8 cellular contexts compared by ENCODE assay signal in genomic region chr5:141320225-141321169, GRCh38.
DNase-seq lines count a peak whose midpoint lies in the region; ATAC-seq lines count a peak whose summit lies in the region.

TAF7 (minus strand) TSS chr5:141320784; CDS start chr5:141320044, 740 bp downstream.

- H3K4me1 Mint-ChIP-seq in central memory CD8-positive, alpha-beta T cell: peaks cover 32% of the 10 kb centered on the region

- DNase-seq in AML-193 (lab: John Stamatoyannopoulos, UW): peak; percentile 81 to 84
- DNase-seq in NCI-H446 (lab: John Stamatoyannopoulos, UW): peak; percentile 81 to 93
- DNase-seq in activated CD4-positive, CD25-positive, alpha-beta regulatory T cell treated with anti-CD3 and anti-CD28 coated beads, Interleukin-2, amount 50 U/mL, for 16 hours (ENCODE audit: low read depth, low spot score): peak; percentile 85
- DNase-seq in central memory CD8-positive, alpha-beta T cell (ENCODE audit: low spot score in 2 of 2): peak; percentile 87 to 90
- DNase-seq in islet precursor cell: peak; percentile 95
- DNase-seq in stimulated activated CD4-positive, alpha-beta T cell treated with anti-CD3 and anti-CD28 coated beads, Interleukin-12 subunit alpha, Interleukin-12 subunit beta, amount 100 ng/mL, for 48 hours (ENCODE audit: low read depth in 2 of 3, low spot score in 1 of 3): peak; percentile 84 to 90 (median 86)

- H3K9me3 Mint-ChIP-seq in central memory CD8-positive, alpha-beta T cell: peaks cover 28% of the 10 kb centered on the region

- H3K4me3 Mint-ChIP-seq in central memory CD8-positive, alpha-beta T cell: peak within 1 kb of the TSS; percentile 97

- ATAC-seq in GM19025 (IDR thresholded peaks at IDR 0.05; ENCODE audit: low read depth, unreplicated experiment): peak; percentile 90
- peak; percentile 92 for ATAC-seq in HG03342 (IDR thresholded peaks at IDR 0.05; ENCODE audit: unreplicated experiment)
- peak; percentile 90 for ATAC-seq in central memory CD8-positive, alpha-beta T cell (replicated peaks; ENCODE audit: extremely low read depth, poor library complexity, severe bottlenecking)

- no peaks in the 10 kb centered on the region for H3K27me3 Mint-ChIP-seq in central memory CD8-positive, alpha-beta T cell

- H3K36me3 Mint-ChIP-seq in central memory CD8-positive, alpha-beta T cell (ENCODE audit: insufficient read depth): peaks cover 30% of the 10 kb centered on the region

- peak within 1 kb of the TSS; percentile 100 for H3K27ac Mint-ChIP-seq in central memory CD8-positive, alpha-beta T cell (ENCODE audit: low read depth)

Comparison
In these comparisons a context has a peak if more than half of its experiments do, and no peak if none do; other contexts are left out.
1. Peak in every context shown above with its lines: DNase-seq and ATAC-seq.